In genomic region chr10:119285495-119286267, GRCh38 we compare ENCODE assay signal across 11 cellular contexts.
DNase-seq lines count a peak whose midpoint lies in the region; ATAC-seq and TF ChIP-seq lines count a peak whose summit lies in the region.
"Had no signal": no experiment of that assay in that cellular context is flagged by ENCODE, and none has a peak within 500 bp of the region (broad histone marks: within the 10 kb centered on the region; RNA-seq: fewer than 3 reads in every experiment).

No MANE protein-coding gene starts in this region.

- WGBS in gastroesophageal sphincter (ENCODE audit: low coverage in 1 of 2), 2 donors = 67 to 81% methylated on average over 3 to 6 of the region's 9 CpGs

- no peaks in the 10 kb centered on the region for H3K27me3 ChIP-seq in gastroesophageal sphincter

- peak overlapping the region; percentile 71 for H3K4me3 Mint-ChIP-seq in stimulated activated naive CD8-positive, alpha-beta T cell treated with anti-CD3 and anti-CD28 coated beads, Interleukin-15, Interleukin-2, amounts not matched to agents 100 ng/mL and 50 ng/mL, for 24 hours
- peak overlapping the region; percentile 77 for H3K4me3 Mint-ChIP-seq in T-helper 17 cell

- no peaks in the 10 kb centered on the region for H3K36me3 ChIP-seq in gastroesophageal sphincter

- no peaks in the 10 kb centered on the region for H3K27me3 Mint-ChIP-seq in stimulated activated naive CD8-positive, alpha-beta T cell treated with anti-CD3 and anti-CD28 coated beads, Interleukin-15, Interleukin-2, amounts not matched to agents 100 ng/mL and 50 ng/mL, for 24 hours
- no peaks in the 10 kb centered on the region for H3K27me3 Mint-ChIP-seq in T-helper 17 cell

- no peaks in the 10 kb centered on the region for H3K9me3 Mint-ChIP-seq in stimulated activated naive CD8-positive, alpha-beta T cell treated with anti-CD3 and anti-CD28 coated beads, Interleukin-15, Interleukin-2, amounts not matched to agents 100 ng/mL and 50 ng/mL, for 24 hours

- H3K9me3 ChIP-seq in T-helper 17 cell (ENCODE audit: control insufficient read depth, low read length, poor library complexity, severe bottlenecking) (no peaks in the 10 kb centered on the region), gastroesophageal sphincter (no peaks in the 10 kb centered on the region)

- ATAC-seq in stimulated activated naive CD8-positive, alpha-beta T cell treated with anti-CD3 and anti-CD28 coated beads, Interleukin-15, Interleukin-2, amounts not matched to agents 100 U/mL and 50 U/mL, for 24 hours = no peak
- ATAC-seq in T-helper 17 cell (no peak), gastroesophageal sphincter (no peak), esophagus mucosa (no peak), GM21786 (IDR thresholded peaks at IDR 0.05; ENCODE audit: unreplicated experiment) (no peak), HG02973 (IDR thresholded peaks at IDR 0.05; ENCODE audit: unreplicated experiment) (no peak), GM19455 (IDR thresholded peaks at IDR 0.05; ENCODE audit: unreplicated experiment) (no peak)

- H3K36me3 Mint-ChIP-seq in stimulated activated naive CD8-positive, alpha-beta T cell treated with anti-CD3 and anti-CD28 coated beads, Interleukin-15, Interleukin-2, amounts not matched to agents 100 ng/mL and 50 ng/mL, for 24 hours (ENCODE audit: low read depth) = peaks cover 3% of the 10 kb centered on the region
- H3K36me3 Mint-ChIP-seq in T-helper 17 cell (ENCODE audit: low read depth) = no peaks in the 10 kb centered on the region

- peak overlapping the region; percentile 66 for H3K27ac Mint-ChIP-seq in stimulated activated naive CD8-positive, alpha-beta T cell treated with anti-CD3 and anti-CD28 coated beads, Interleukin-15, Interleukin-2, amounts not matched to agents 100 ng/mL and 50 ng/mL, for 24 hours
- peak overlapping the region; percentile 92 for H3K27ac Mint-ChIP-seq in T-helper 17 cell

- no peak for TF ChIP-seq CTCF in gastroesophageal sphincter (IDR thresholded peaks at IDR 0.05)

- no peak for TF ChIP-seq EP300 in gastroesophageal sphincter (IDR thresholded peaks at IDR 0.05)

- no peak for TF ChIP-seq POLR2A in gastroesophageal sphincter (IDR thresholded peaks at IDR 0.05)

- DNase-seq in stimulated activated naive CD8-positive, alpha-beta T cell treated with anti-CD3 and anti-CD28 coated beads, Interleukin-15, Interleukin-2, amounts not matched to agents 100 U/mL and 50 U/mL, for 24 hours = no peak
- DNase-seq in T-helper 17 cell = no peak
- DNase-seq: activated CD4-positive, alpha-beta T cell treated with anti-CD3 and anti-CD28 coated beads, Interleukin-2, amount 50 U/mL, for 4 hours; cortex of kidney; NCI-H1048 had no signal

- no peak overlapping the region for H3K4me3 ChIP-seq in gastroesophageal sphincter

- peaks cover 76% of the 10 kb centered on the region for H3K4me1 Mint-ChIP-seq in stimulated activated naive CD8-positive, alpha-beta T cell treated with anti-CD3 and anti-CD28 coated beads, Interleukin-15, Interleukin-2, amounts not matched to agents 100 ng/mL and 50 ng/mL, for 24 hours (ENCODE audit: low read depth)
- peaks cover 50% of the 10 kb centered on the region for H3K4me1 Mint-ChIP-seq in T-helper 17 cell

- H3K4me1 ChIP-seq in gastroesophageal sphincter = peaks cover 11 to 95% (median 83%) of the 10 kb centered on the region in 3 donors

- H3K27ac ChIP-seq in gastroesophageal sphincter = peak overlapping the region in 3 of 4 donors; percentile 60 to 76 (median 64)
